ENCODE assay signal across 1 cellular context in genomic region chr17:43468746-43469544, GRCh38.
TF ChIP-seq lines count a peak whose summit lies in the region.

No MANE protein-coding gene starts in this region.

TF ChIP-seq in SK-N-SH, 30 proteins besides CTCF, POLR2A, EP300 and RAD21 (continued from another document):
- no peak for TF ChIP-seq REST (IDR thresholded peaks at IDR 0.05; ENCODE audit: low read depth, low read length)
